10 cellular contexts compared by ENCODE assay signal in the genomic region with DNA sequence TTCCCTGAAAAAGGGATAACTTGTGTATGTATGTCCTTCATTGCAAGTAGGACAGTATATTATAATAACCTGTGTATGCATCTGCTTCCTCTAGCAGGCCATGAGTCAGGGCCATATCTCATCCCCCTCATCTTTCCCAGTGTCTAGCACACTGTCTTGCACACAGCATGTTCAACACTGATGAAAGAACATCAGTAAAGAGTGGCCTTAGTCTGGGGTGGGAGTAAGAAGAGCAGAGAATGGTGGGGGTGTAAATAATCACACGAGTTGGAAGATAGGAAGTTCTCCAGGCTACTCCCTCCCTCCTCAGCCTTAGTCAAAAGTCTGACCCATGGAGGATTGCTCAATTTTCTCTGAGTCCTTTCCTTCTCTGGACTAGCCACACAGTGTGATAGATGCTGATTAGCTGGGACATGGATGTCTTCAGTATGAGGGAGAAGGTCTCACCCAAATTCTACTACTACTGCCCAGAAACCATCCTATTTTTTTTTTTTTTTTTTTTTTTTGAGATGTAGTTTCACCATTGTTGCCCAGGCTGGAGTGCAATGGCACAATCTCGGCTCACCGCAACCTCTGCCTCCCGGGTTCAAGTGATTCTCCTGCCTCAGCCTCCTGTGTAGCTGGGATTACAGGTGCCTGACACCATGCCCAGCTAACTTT. TPM values are rescaled to one million over a fixed set of nuclear protein-coding genes. Genes with fewer than 3 reads are reported as not detected.
DNase-seq lines count a peak whose midpoint lies in the region; ATAC-seq and TF ChIP-seq lines count a peak whose summit lies in the region.
"Had no signal": no experiment of that assay in that cellular context is flagged by ENCODE, and none has a peak within 500 bp of the region (broad histone marks: within the 10 kb centered on the region; RNA-seq: fewer than 3 reads in every experiment).

No MANE protein-coding gene starts in this region.

- no peaks in the 10 kb centered on the region for H4K20me1 ChIP-seq in SK-N-SH (ENCODE audit: insufficient read depth)

- no peaks in the 10 kb centered on the region for H3K9me2 ChIP-seq in SK-N-SH

- 87% methylated on average over 4 of the region's 4 CpGs for WGBS in SK-N-SH (ENCODE audit: low lambda C conversion rate)
- 75 to 90% (median 82%) methylated on average over 4 of the region's 4 CpGs for whole genome bisulfite sequencing in stomach, 5 donors

- CTCF ChIA-PET in SK-N-SH (lab: Yijun Ruan, JAX): interaction anchor here (0.6 to 1.7 kb wide), 5 partner anchors 13 to 57 kb away, joined by 3 to 8 read pairs (median 3); partner anchors contain the start of gene AAAS
- CTCF ChIA-PET in activated CD4-positive, alpha-beta memory T cell treated with anti-CD3 and anti-CD28 coated beads, Interleukin-2, amount 10 ng/mL, durations not matched to agents 7 days and 5 days (lab: Charles Lee): interaction anchor here (0.8 kb wide), 1 partner anchor 13 kb away, joined by 7 read pairs; no protein-coding TSS in a partner anchor
- CTCF ChIA-PET in CD4-positive, alpha-beta T cell (lab: Charles Lee): no interaction called here

- H3K9me3 Mint-ChIP-seq in activated CD4-positive, alpha-beta memory T cell treated with anti-CD3 and anti-CD28 coated beads, Interleukin-2, amount 10 ng/mL, durations not matched to agents 7 days and 5 days: no peaks in the 10 kb centered on the region
- H3K9me3 Mint-ChIP-seq in CD4-positive, alpha-beta T cell: no peaks in the 10 kb centered on the region
- H3K9me3 Mint-ChIP-seq: H9 had no signal

- TF ChIP-seq CTCF in SK-N-SH (IDR thresholded peaks at IDR 0.05) (no peak), stomach (IDR thresholded peaks at IDR 0.05) (no peak)
- TF ChIP-seq CTCF in CD4-positive, alpha-beta T cell (IDR thresholded peaks at IDR 0.05): no peak

- no peak for TF ChIP-seq POLR2A in stomach (IDR thresholded peaks at IDR 0.05)

- no peak overlapping the region for H3K9ac ChIP-seq in SK-N-SH

- H3K4me1 ChIP-seq in SK-N-SH (ENCODE audit: control insufficient read depth in 1 of 2, insufficient read depth in 2 of 2, low read depth in 1 of 2, low read length in 1 of 2): no peaks in the 10 kb centered on the region
- peaks cover 3 to 36% (median 14%) of the 10 kb centered on the region in 4 donors for H3K4me1 ChIP-seq in stomach

- H3K36me3 ChIP-seq in SK-N-SH (replicated peaks in 1 of 2; ENCODE audit: control insufficient read depth in 1 of 2, insufficient read depth in 2 of 2, low read length in 1 of 2) (no peaks in the 10 kb centered on the region), stomach (no peaks in the 10 kb centered on the region)

- POLR2A ChIA-PET in SK-N-SH (lab: Yijun Ruan, JAX): no interaction called here
- POLR2A ChIA-PET in activated CD4-positive, alpha-beta memory T cell treated with anti-CD3 and anti-CD28 coated beads, Interleukin-2, amount 10 ng/mL, durations not matched to agents 7 days and 5 days (lab: Charles Lee): interaction anchor here (1.1 to 2.0 kb wide), 3 partner anchors 14 to 136 kb away, joined by 4 to 10 read pairs (median 5); partner anchors contain the start of genes SP1 and TARBP2
- POLR2A ChIA-PET in CD4-positive, alpha-beta T cell (lab: Charles Lee): interaction anchor here (0.6 to 2.5 kb wide), 3 partner anchors 15 to 56 kb away, joined by 3 to 18 read pairs (median 3); partner anchors contain the start of genes AAAS and SP1

- no peaks in the 10 kb centered on the region for H3K27me3 ChIP-seq in SK-N-SH (ENCODE audit: insufficient read depth)
- H3K27me3 ChIP-seq in stomach: no peaks in the 10 kb centered on the region
- no peaks in the 10 kb centered on the region for H3K27me3 ChIP-seq in CD4-positive, alpha-beta T cell (ENCODE audit: control insufficient read depth, insufficient read depth, low read length)

- H3K27ac Mint-ChIP-seq in activated CD4-positive, alpha-beta memory T cell treated with anti-CD3 and anti-CD28 coated beads, Interleukin-2, amount 10 ng/mL, durations not matched to agents 7 days and 5 days: peak overlapping the region; percentile 35
- no peak overlapping the region for H3K27ac Mint-ChIP-seq in CD4-positive, alpha-beta T cell

- H3K4me3 ChIP-seq in SK-N-SH (ENCODE audit: low read depth in 2 of 2, low read length in 1 of 2): no peak overlapping the region
- H3K4me3 ChIP-seq in stomach: no peak overlapping the region

- no peaks in the 10 kb centered on the region for H3K9me3 ChIP-seq in SK-N-SH
- H3K9me3 ChIP-seq in stomach: no peaks in the 10 kb centered on the region
- no peaks in the 10 kb centered on the region for H3K9me3 ChIP-seq in CD4-positive, alpha-beta T cell (ENCODE audit: control insufficient read depth, low read length)

- peaks cover 17% of the 10 kb centered on the region for H3K4me1 Mint-ChIP-seq in activated CD4-positive, alpha-beta memory T cell treated with anti-CD3 and anti-CD28 coated beads, Interleukin-2, amount 10 ng/mL, durations not matched to agents 7 days and 5 days
- H3K4me1 Mint-ChIP-seq in CD4-positive, alpha-beta T cell (ENCODE audit: low read depth): peaks cover 16% of the 10 kb centered on the region

- no peak overlapping the region for H3K4me3 Mint-ChIP-seq in activated CD4-positive, alpha-beta memory T cell treated with anti-CD3 and anti-CD28 coated beads, Interleukin-2, amount 10 ng/mL, durations not matched to agents 7 days and 5 days
- no peak overlapping the region for H3K4me3 Mint-ChIP-seq in CD4-positive, alpha-beta T cell
- H3K4me3 Mint-ChIP-seq: H9 had no signal

- intact Hi-C loops in left cardiac atrium (cut with DNase I): no loop called here
- intact Hi-C loops in stomach (cut with DNase I; ENCODE audit: low total_unique reads): no loop called here
- intact Hi-C loops in CD4-positive, alpha-beta T cell (cut with DNase I, micrococcal nuclease): no loop called here

- H3K36me3 Mint-ChIP-seq in activated CD4-positive, alpha-beta memory T cell treated with anti-CD3 and anti-CD28 coated beads, Interleukin-2, amount 10 ng/mL, durations not matched to agents 7 days and 5 days (ENCODE audit: low read depth): no peaks in the 10 kb centered on the region
- no peaks in the 10 kb centered on the region for H3K36me3 Mint-ChIP-seq in CD4-positive, alpha-beta T cell (ENCODE audit: low read depth)

- H3K27me3 Mint-ChIP-seq in activated CD4-positive, alpha-beta memory T cell treated with anti-CD3 and anti-CD28 coated beads, Interleukin-2, amount 10 ng/mL, durations not matched to agents 7 days and 5 days: no peaks in the 10 kb centered on the region
- no peaks in the 10 kb centered on the region for H3K27me3 Mint-ChIP-seq in CD4-positive, alpha-beta T cell

- H3F3A ChIP-seq in SK-N-SH (replicated peaks; ENCODE audit: insufficient read depth): no peaks in the 10 kb centered on the region

- TF ChIP-seq RAD21 in SK-N-SH (IDR thresholded peaks at IDR 0.05; ENCODE audit: low read length): no peak

- TF ChIP-seq EP300 in SK-N-SH (IDR thresholded peaks at IDR 0.05; ENCODE audit: borderline replicate concordance in 1 of 2, low read depth in 1 of 2, low read length in 1 of 2) (no peak), stomach (IDR thresholded peaks at IDR 0.05) (no peak)

- no peaks in the 10 kb centered on the region for H3K79me2 ChIP-seq in SK-N-SH (ENCODE audit: insufficient read depth)

- no peak overlapping the region for H3K4me2 ChIP-seq in SK-N-SH

- no peak overlapping the region for H3K27ac ChIP-seq in SK-N-SH (ENCODE audit: low read depth in 2 of 2, low read length in 1 of 2)
- H3K27ac ChIP-seq in stomach: peak overlapping the region in 4 of 5 donors; percentile 14 to 76 (median 56)
- H3K27ac ChIP-seq in CD4-positive, alpha-beta T cell (ENCODE audit: low read depth, low read length): no peak overlapping the region

- DNase-seq in SK-N-SH (no peak), left cardiac atrium (no peak), stomach (no peak), globus pallidus (ENCODE audit: low spot score) (no peak)
- no peak for DNase-seq in activated CD4-positive, alpha-beta memory T cell treated with anti-CD3 and anti-CD28 coated beads, Interleukin-2, amount 10 ng/mL, durations not matched to agents 7 days and 5 days
- no peak for DNase-seq in CD4-positive, alpha-beta T cell
- DNase-seq: H9 had no signal

- H2AFZ ChIP-seq in SK-N-SH (ENCODE audit: low read depth): no peak overlapping the region

- 0 out of 3 replicates have a peak, but pooled peaks have one; percentile 20 for ATAC-seq in SK-N-SH treated with all-trans-retinoic acid at 6 μM for 48 hours
- ATAC-seq in left cardiac atrium: peak; percentile 38 to 86
- ATAC-seq in HG03442 (IDR thresholded peaks at IDR 0.05; ENCODE audit: unreplicated experiment): no peak
- no peak for ATAC-seq in CD4-positive, alpha-beta T cell (ENCODE audit: poor library complexity)
- ATAC-seq: Panc1 had no signal

RNA-seq across cellular contexts. Expression of gene SP1, which starts 14.6 kb away (rescaled TPM):
- polyA plus RNA-seq in SK-N-SH (2012; rRNA removed) (12.9 and 18.8 TPM in 2 replicates), stomach (10 to 100 TPM; 10.2 to 16.2 (median 12.2) TPM)
- polyA plus RNA-seq in SK-N-SH (2012; cell fraction: cytosol; rRNA removed): 9.1 and 12.8 TPM in 2 replicates
- polyA plus RNA-seq in SK-N-SH (2012; cell fraction: nucleus; rRNA removed): 26.1 and 41.3 TPM in 2 replicates
- 10 to 100 TPM; 77.1 to 85.6 TPM for total RNA-seq in activated CD4-positive, alpha-beta memory T cell treated with anti-CD3 and anti-CD28 coated beads, Interleukin-2, amount 10 ng/mL, durations not matched to agents 7 days and 5 days
- total RNA-seq in left cardiac atrium (10 to 100 TPM; 31.3 to 33.4 TPM), stomach (100 to 1,000 TPM in 1 of 5 donors, 10 to 100 TPM in 4; 13.3 to 142 (median 36.8) TPM)
- 10 to 100 TPM; 42.3 to 43.3 TPM for total RNA-seq in CD4-positive, alpha-beta T cell

RNA-seq across cellular contexts. Expression of gene SP7, which starts 29.2 kb away (rescaled TPM):
- not detected in 2 replicates for polyA plus RNA-seq in SK-N-SH (2012; rRNA removed)
- 0.01 TPM in 1 of 2 replicates, not detected in the other for polyA plus RNA-seq in SK-N-SH (2012; cell fraction: cytosol; rRNA removed)
- polyA plus RNA-seq in SK-N-SH (2012; cell fraction: nucleus; rRNA removed): 0.07 and 0.16 TPM in 2 replicates
- total RNA-seq in activated CD4-positive, alpha-beta memory T cell treated with anti-CD3 and anti-CD28 coated beads, Interleukin-2, amount 10 ng/mL, durations not matched to agents 7 days and 5 days: not detected
- total RNA-seq in left cardiac atrium: not detected
- total RNA-seq in stomach: not detected
- polyA plus RNA-seq in stomach: not detected
- under 1 TPM in 1 of 2 experiments, not detected in 1; 0.14 TPM for total RNA-seq in CD4-positive, alpha-beta T cell
- total RNA-seq: H9 had no signal

RNA-seq across cellular contexts. Expression of gene AAAS, which starts 44.0 kb away (rescaled TPM):
- polyA plus RNA-seq in SK-N-SH (2012; rRNA removed): 64.9 and 70.6 TPM in 2 replicates
- 23.5 and 30.1 TPM in 2 replicates for polyA plus RNA-seq in SK-N-SH (2012; cell fraction: cytosol; rRNA removed)
- polyA plus RNA-seq in SK-N-SH (2012; cell fraction: nucleus; rRNA removed): 274 and 299 TPM in 2 replicates
- total RNA-seq in activated CD4-positive, alpha-beta memory T cell treated with anti-CD3 and anti-CD28 coated beads, Interleukin-2, amount 10 ng/mL, durations not matched to agents 7 days and 5 days: 10 to 100 TPM; 63.2 to 63.8 TPM
- total RNA-seq in left cardiac atrium: 10 to 100 TPM; 35.7 to 40.3 TPM
- total RNA-seq in stomach: 10 to 100 TPM; 22.6 to 59.4 (median 43.3) TPM
- polyA plus RNA-seq in stomach: 10 to 100 TPM; 19.7 to 49.7 (median 19.7) TPM
- 10 to 100 TPM; 21.0 to 22.7 TPM for total RNA-seq in CD4-positive, alpha-beta T cell

RNA-seq across cellular contexts. Expression of gene AMHR2, which starts 58.3 kb away (rescaled TPM):
- polyA plus RNA-seq in SK-N-SH (2012; rRNA removed): 0.03 and 0.06 TPM in 2 replicates
- polyA plus RNA-seq in SK-N-SH (2012; cell fraction: cytosol; rRNA removed): 0.03 TPM in 1 of 2 replicates, not detected in the other
- polyA plus RNA-seq in SK-N-SH (2012; cell fraction: nucleus; rRNA removed): 0.05 and 0.16 TPM in 2 replicates
- total RNA-seq in activated CD4-positive, alpha-beta memory T cell treated with anti-CD3 and anti-CD28 coated beads, Interleukin-2, amount 10 ng/mL, durations not matched to agents 7 days and 5 days: not detected
- under 1 TPM in 1 of 2 donors, not detected in 1; 0.34 TPM for total RNA-seq in left cardiac atrium
- total RNA-seq in stomach: not detected
- polyA plus RNA-seq in stomach: 1 to 10 TPM in 1 of 3 donors, under 1 TPM in 2; 0.23 to 1.8 (median 0.25) TPM
- total RNA-seq in CD4-positive, alpha-beta T cell: not detected
- total RNA-seq: H9 had no signal

Comparison
In these comparisons a context has a peak if more than half of its experiments do, and no peak if none do; other contexts are left out.
1. ATAC-seq: peak in SK-N-SH treated with all-trans-retinoic acid at 6 μM for 48 hours (single experiment) and left cardiac atrium (2 of 2); none in HG03442 (single experiment) and CD4-positive, alpha-beta T cell (single experiment).
2. H3K27ac ChIP-seq: peak in stomach (4 of 5); none in SK-N-SH (0 of 2) and CD4-positive, alpha-beta T cell (single experiment).